In genomic region chr3:11632564-11632963, GRCh38 we compare ENCODE assay signal across 9 cellular contexts. TPM values are rescaled to one million over a fixed set of nuclear protein-coding genes. Genes with fewer than 3 reads are reported as not detected.
DNase-seq lines count a peak whose midpoint lies in the region; ATAC-seq and TF ChIP-seq lines count a peak whose summit lies in the region.
"Had no signal": no experiment of that assay in that cellular context is flagged by ENCODE, and none has a peak within 500 bp of the region (broad histone marks: within the 10 kb centered on the region; RNA-seq: fewer than 3 reads in every experiment).

No MANE protein-coding gene starts in this region.

- H3K4me2 ChIP-seq in Karpas-422 (ENCODE audit: low read depth, low read length, poor library complexity, severe bottlenecking), result no peak overlapping the region

- ATAC-seq in gastrocnemius medialis, result no peak
- ATAC-seq in HG02852 (IDR thresholded peaks at IDR 0.05; ENCODE audit: unreplicated experiment), result no peak

- TF ChIP-seq POLR2A in esophagus muscularis mucosa (IDR thresholded peaks at IDR 0.05; ENCODE audit: low read depth), result no peak
- no peak for TF ChIP-seq POLR2A in gastrocnemius medialis (IDR thresholded peaks at IDR 0.05)

- no peak for TF ChIP-seq EP300 in esophagus muscularis mucosa (IDR thresholded peaks at IDR 0.05)

- POLR2A ChIA-PET in HEK293 (lab: Yijun Ruan, JAX), result no interaction called here

- intact Hi-C loops in esophagus muscularis mucosa (cut with DNase I), result no loop called here
- intact Hi-C loops in gastrocnemius medialis (cut with DNase I; ENCODE audit: low total_unique reads), result no loop called here

- H3K9me3 ChIP-seq in HEK293 (ENCODE audit: control insufficient read depth, insufficient read depth, low read depth, low read length), result no peaks in the 10 kb centered on the region
- no peaks in the 10 kb centered on the region for H3K9me3 ChIP-seq in esophagus muscularis mucosa
- no peaks in the 10 kb centered on the region for H3K9me3 ChIP-seq in gastrocnemius medialis
- H3K9me3 ChIP-seq in Karpas-422 (ENCODE audit: low read length), result no peaks in the 10 kb centered on the region

- H3K36me3 ChIP-seq in HEK293 (ENCODE audit: control insufficient read depth in 2 of 2, insufficient read depth in 1 of 2, low read length in 2 of 2), result no peaks in the 10 kb centered on the region; a peak in 1 of 3 replicates
- no peaks in the 10 kb centered on the region for H3K36me3 ChIP-seq in esophagus muscularis mucosa
- H3K36me3 ChIP-seq in gastrocnemius medialis, result no peaks in the 10 kb centered on the region
- no peaks in the 10 kb centered on the region for H3K36me3 ChIP-seq in Karpas-422 (ENCODE audit: insufficient read depth, low read length)

- H3K4me1 ChIP-seq in HEK293 (ENCODE audit: control insufficient read depth, insufficient read depth, low read length), result peaks cover 48% of the 10 kb centered on the region
- peaks cover 80 to 94% (median 92%) of the 10 kb centered on the region in 4 donors for H3K4me1 ChIP-seq in esophagus muscularis mucosa
- peaks cover 75 to 78% of the 10 kb centered on the region in 2 donors for H3K4me1 ChIP-seq in gastrocnemius medialis
- H3K4me1 ChIP-seq in Karpas-422 (ENCODE audit: low read length), result peaks cover 32% of the 10 kb centered on the region

- DNase-seq in NCI-H2227 (lab: John Stamatoyannopoulos, UW; ENCODE audit: unreplicated experiment), result peak; percentile 48
- no peak for DNase-seq in esophagus muscularis mucosa (ENCODE audit: extremely low spot score)
- DNase-seq in gastrocnemius medialis, result no peak
- DNase-seq in Karpas-422, result no peak
- no peak for DNase-seq in mesenteric fat pad (ENCODE audit: low spot score)
- DNase-seq: activated naive CD4-positive, alpha-beta T cell treated with anti-CD3 and anti-CD28 coated beads, Interleukin-2, amount 50 U/mL, for 16 hours; T-helper 9 cell had no signal

- H3K27ac ChIP-seq in HEK293 (ENCODE audit: extremely low read depth, low read depth, low read length), result peak overlapping the region; percentile 30; the same call in 1 of the 2 replicates
- peak overlapping the region; percentile 56 to 92 (median 73) for H3K27ac ChIP-seq in esophagus muscularis mucosa (replicated peaks in 1 of 4)
- peak overlapping the region; percentile 57 to 94 (median 90) for H3K27ac ChIP-seq in gastrocnemius medialis
- H3K27ac ChIP-seq in Karpas-422 (ENCODE audit: low read length), result no peak overlapping the region

- peaks cover 100% of the 10 kb centered on the region for H3K79me2 ChIP-seq in Karpas-422 (ENCODE audit: low read length)

- in situ Hi-C loops in gastrocnemius medialis (cut with MboI; ENCODE audit: low sequenced_read_pairs in 4 of 4), result no loop called here

- WGBS in esophagus muscularis mucosa, result 19% methylated on average over 2 of the region's 2 CpGs

- no peak overlapping the region for H2AFZ ChIP-seq in Karpas-422 (ENCODE audit: low read length)

- CTCF ChIA-PET in HEK293 (lab: Yijun Ruan, JAX), result no interaction called here

- TF ChIP-seq CTCF in HEK293 (tag by site-specific recombination; IDR thresholded peaks at IDR 0.05) (no peak), esophagus muscularis mucosa (IDR thresholded peaks at IDR 0.05) (no peak), gastrocnemius medialis (IDR thresholded peaks at IDR 0.05 in 4 of 5, conservative IDR thresholded peaks at IDR 0.05 in 1 of 5) (no peak)

- no peak overlapping the region for H3K9ac ChIP-seq in Karpas-422 (ENCODE audit: low read length)

- H3K4me3 ChIP-seq in HEK293 (ENCODE audit: low read depth, low read length) (no peak overlapping the region), esophagus muscularis mucosa (no peak overlapping the region), gastrocnemius medialis (no peak overlapping the region), Karpas-422 (ENCODE audit: low read length) (no peak overlapping the region)

- H3K9me2 ChIP-seq in Karpas-422 (replicated peaks; ENCODE audit: insufficient read depth, low read length), result no peaks in the 10 kb centered on the region

- peaks cover 56% of the 10 kb centered on the region for H4K20me1 ChIP-seq in Karpas-422 (ENCODE audit: insufficient read depth, low read depth, low read length)

- H3K27me3 ChIP-seq in esophagus muscularis mucosa (no peaks in the 10 kb centered on the region), gastrocnemius medialis (no peaks in the 10 kb centered on the region), Karpas-422 (ENCODE audit: low read length) (no peaks in the 10 kb centered on the region)

TF ChIP-seq in HEK293, 187 proteins besides CTCF, POLR2A, EP300 and RAD21 (continues in another document):
- TF ChIP-seq PRDM6 (tag by site-specific recombination; IDR thresholded peaks at IDR 0.05), result peak; percentile 68
- peak; percentile 44; the same call in 1 of the 2 replicates for TF ChIP-seq BCL11A (tag by site-specific recombination; IDR thresholded peaks at IDR 0.05; ENCODE audit: low read depth)
- TF ChIP-seq IKZF3 (tag by site-specific recombination; IDR thresholded peaks at IDR 0.05), result 0 out of 2 replicates have a peak, but pooled peaks have one; percentile 28
- no peak for TF ChIP-seq ZNF341 (tag by site-specific recombination; IDR thresholded peaks at IDR 0.05; ENCODE audit: low read depth)
- peak; percentile 97 for TF ChIP-seq FEZF1 (tag by site-specific recombination; IDR thresholded peaks at IDR 0.05)
- peak; percentile 98 for TF ChIP-seq SP7 (tag by site-specific recombination; IDR thresholded peaks at IDR 0.05)
- TF ChIP-seq WT1 (tag by site-specific recombination; IDR thresholded peaks at IDR 0.05), result peak; percentile 58
- TF ChIP-seq, protein P1, sequence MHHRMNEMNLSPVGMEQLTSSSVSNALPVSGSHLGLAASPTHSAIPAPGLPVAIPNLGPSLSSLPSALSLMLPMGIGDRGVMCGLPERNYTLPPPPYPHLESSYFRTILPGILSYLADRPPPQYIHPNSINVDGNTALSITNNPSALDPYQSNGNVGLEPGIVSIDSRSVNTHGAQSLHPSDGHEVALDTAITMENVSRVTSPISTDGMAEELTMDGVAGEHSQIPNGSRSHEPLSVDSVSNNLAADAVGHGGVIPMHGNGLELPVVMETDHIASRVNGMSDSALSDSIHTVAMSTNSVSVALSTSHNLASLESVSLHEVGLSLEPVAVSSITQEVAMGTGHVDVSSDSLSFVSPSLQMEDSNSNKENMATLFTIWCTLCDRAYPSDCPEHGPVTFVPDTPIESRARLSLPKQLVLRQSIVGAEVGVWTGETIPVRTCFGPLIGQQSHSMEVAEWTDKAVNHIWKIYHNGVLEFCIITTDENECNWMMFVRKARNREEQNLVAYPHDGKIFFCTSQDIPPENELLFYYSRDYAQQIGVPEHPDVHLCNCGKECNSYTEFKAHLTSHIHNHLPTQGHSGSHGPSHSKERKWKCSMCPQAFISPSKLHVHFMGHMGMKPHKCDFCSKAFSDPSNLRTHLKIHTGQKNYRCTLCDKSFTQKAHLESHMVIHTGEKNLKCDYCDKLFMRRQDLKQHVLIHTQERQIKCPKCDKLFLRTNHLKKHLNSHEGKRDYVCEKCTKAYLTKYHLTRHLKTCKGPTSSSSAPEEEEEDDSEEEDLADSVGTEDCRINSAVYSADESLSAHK (tag by site-specific recombination; IDR thresholded peaks at IDR 0.05), result no peak
- TF ChIP-seq ZBTB8A (tag by site-specific recombination; IDR thresholded peaks at IDR 0.05), result no peak
- TF ChIP-seq, protein P2, sequence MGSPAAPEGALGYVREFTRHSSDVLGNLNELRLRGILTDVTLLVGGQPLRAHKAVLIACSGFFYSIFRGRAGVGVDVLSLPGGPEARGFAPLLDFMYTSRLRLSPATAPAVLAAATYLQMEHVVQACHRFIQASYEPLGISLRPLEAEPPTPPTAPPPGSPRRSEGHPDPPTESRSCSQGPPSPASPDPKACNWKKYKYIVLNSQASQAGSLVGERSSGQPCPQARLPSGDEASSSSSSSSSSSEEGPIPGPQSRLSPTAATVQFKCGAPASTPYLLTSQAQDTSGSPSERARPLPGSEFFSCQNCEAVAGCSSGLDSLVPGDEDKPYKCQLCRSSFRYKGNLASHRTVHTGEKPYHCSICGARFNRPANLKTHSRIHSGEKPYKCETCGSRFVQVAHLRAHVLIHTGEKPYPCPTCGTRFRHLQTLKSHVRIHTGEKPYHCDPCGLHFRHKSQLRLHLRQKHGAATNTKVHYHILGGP (tag by site-specific recombination; IDR thresholded peaks at IDR 0.05), result peak; percentile 23; the same call in 1 of the 2 replicates
- peak; percentile 53; the same call in 1 of the 2 replicates for TF ChIP-seq ZNF843 (tag by site-specific recombination; IDR thresholded peaks at IDR 0.05)
- no peak for TF ChIP-seq ZNF18 (tag by site-specific recombination; IDR thresholded peaks at IDR 0.05)
- TF ChIP-seq TCF7L2 (IDR thresholded peaks at IDR 0.05; ENCODE audit: borderline replicate concordance, low read depth, low read length), result no peak
- TF ChIP-seq ZNF138 (tag by site-specific recombination; IDR thresholded peaks at IDR 0.05; ENCODE audit: borderline replicate concordance), result no peak

RNA-seq across cellular contexts. Expression of gene VGLL4, which starts 11.2 kb away (rescaled TPM):
- total RNA-seq in esophagus muscularis mucosa (100 to 1,000 TPM in 1 of 4 donors, 10 to 100 TPM in 3; 51.5 to 222 (median 80.7) TPM), gastrocnemius medialis (10 to 100 TPM in 3 of 4 donors, 1 to 10 TPM in 1; 8.9 to 20.9 (median 12.8) TPM), mesenteric fat pad (57.5 TPM)
- total RNA-seq in Karpas-422 (2014; rRNA removed; shearing (Covaris generic); ENCODE audit: low replicate concordance), result 125 and 152 TPM in 2 replicates
